17 cellular contexts compared by ENCODE assay signal in the genomic region with DNA sequence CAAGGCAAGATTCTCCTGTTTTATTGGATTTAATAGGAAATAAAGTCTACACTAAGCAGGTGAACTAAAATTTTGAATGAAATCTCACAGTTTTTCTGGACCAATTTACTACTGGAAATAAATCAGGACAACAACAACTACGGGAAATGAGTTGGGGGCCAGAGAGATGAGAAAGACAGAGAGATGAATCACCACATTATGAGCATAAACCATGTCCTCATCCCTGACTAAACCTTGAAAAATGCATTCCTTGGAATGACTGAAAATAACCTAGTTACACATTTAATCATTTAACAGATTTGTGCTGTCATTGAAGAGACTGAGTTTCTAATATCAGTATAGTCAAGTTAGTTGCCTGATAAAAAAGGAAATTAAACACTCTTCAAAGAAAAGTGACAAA.
DNase-seq lines count a peak whose midpoint lies in the region; ATAC-seq and TF ChIP-seq lines count a peak whose summit lies in the region.
"Had no signal": no experiment of that assay in that cellular context is flagged by ENCODE, and none has a peak within 500 bp of the region (broad histone marks: within the 10 kb centered on the region; RNA-seq: fewer than 3 reads in every experiment).

No MANE protein-coding gene starts in this region.

- H3K27ac ChIP-seq in RWPE2 (ENCODE audit: poor library complexity, severe bottlenecking) (peak overlapping the region; percentile 27), colonic mucosa (no peak overlapping the region), spleen (no peak overlapping the region)
- H3K27ac ChIP-seq: Peyer's patch, sigmoid colon had no signal

- H3K9ac ChIP-seq in colonic mucosa (ENCODE audit: low read depth in 2 of 2, low read length in 2 of 2), result no peak overlapping the region

- TF ChIP-seq CTCF in RWPE2 (IDR thresholded peaks at IDR 0.05; ENCODE audit: poor library complexity, severe bottlenecking) (no peak), osteocyte (IDR thresholded peaks at IDR 0.05) (no peak), colonic mucosa (IDR thresholded peaks at IDR 0.05) (no peak), spleen (IDR thresholded peaks at IDR 0.05 in 8 of 11, conservative IDR thresholded peaks at IDR 0.05 in 3 of 11) (no peak)

- ATAC-seq in RWPE2 (ENCODE audit: low read depth) (peak; percentile 97), GM21528 (IDR thresholded peaks at IDR 0.05; ENCODE audit: low FRiP score, unreplicated experiment) (no peak), GM19467 (IDR thresholded peaks at IDR 0.05; ENCODE audit: unreplicated experiment) (no peak)
- ATAC-seq: esophagus mucosa had no signal

- H3K27me3 Mint-ChIP-seq in osteocyte (ENCODE audit: unreplicated experiment), result no peaks in the 10 kb centered on the region
- H3K27me3 Mint-ChIP-seq: CD4-positive, CD25-positive, alpha-beta regulatory T cell; naive B cell had no signal

- no peak overlapping the region for H3K4me3 Mint-ChIP-seq in osteocyte (ENCODE audit: unreplicated experiment)
- H3K4me3 Mint-ChIP-seq: CD4-positive, CD25-positive, alpha-beta regulatory T cell; immature natural killer cell; naive B cell had no signal

- H3K27ac Mint-ChIP-seq in osteocyte (ENCODE audit: unreplicated experiment), result peak overlapping the region; percentile 50
- H3K27ac Mint-ChIP-seq: activated T-helper 2 cell treated with anti-CD3 and anti-CD28 coated beads, Interferon-gamma antibody, Interleukin-2, Interleukin-4, amounts not matched to agents 10 μg/mL and 5 μg/mL and 100 μg/mL, durations not matched to agents 14 hours and 24 hours and 36 hours; immature natural killer cell; naive B cell had no signal

- H3K27me3 ChIP-seq in RWPE2 (ENCODE audit: insufficient read depth, poor library complexity, severe bottlenecking), result no peaks in the 10 kb centered on the region
- no peaks in the 10 kb centered on the region for H3K27me3 ChIP-seq in colonic mucosa
- no peaks in the 10 kb centered on the region for H3K27me3 ChIP-seq in spleen (replicated peaks in 1 of 7)
- H3K27me3 ChIP-seq: Peyer's patch, sigmoid colon had no signal

- H3K4me1 ChIP-seq in RWPE2 (ENCODE audit: insufficient read depth, poor library complexity, severe bottlenecking), result peaks cover 13% of the 10 kb centered on the region
- H3K4me1 ChIP-seq in colonic mucosa, result no peaks in the 10 kb centered on the region
- H3K4me1 ChIP-seq in spleen, result no peaks in the 10 kb centered on the region
- H3K4me1 ChIP-seq: Peyer's patch, sigmoid colon had no signal

- peaks cover 27% of the 10 kb centered on the region for H3K4me1 Mint-ChIP-seq in osteocyte (ENCODE audit: unreplicated experiment)
- H3K4me1 Mint-ChIP-seq: CD4-positive, CD25-positive, alpha-beta regulatory T cell; immature natural killer cell; naive B cell had no signal

- H3K36me3 Mint-ChIP-seq in osteocyte (ENCODE audit: unreplicated experiment), result no peaks in the 10 kb centered on the region
- H3K36me3 Mint-ChIP-seq: CD4-positive, CD25-positive, alpha-beta regulatory T cell; immature natural killer cell; naive B cell had no signal

- DNase-seq in EL, result peak; percentile 47
- no peak for DNase-seq in RWPE2 (ENCODE audit: low spot score)
- DNase-seq in fibroblast of gingiva (ENCODE audit: low read depth), result peak; percentile 37
- no peak for DNase-seq in osteocyte (ENCODE audit: extremely low spot score, unreplicated experiment)
- DNase-seq in colonic mucosa, result no peak
- DNase-seq in spleen, result no peak
- DNase-seq: CD4-positive, CD25-positive, alpha-beta regulatory T cell; immature natural killer cell; naive B cell; NCI-H1417 treated with DMSO at 0.1 percent for 48 hours; NCI-H446 treated with DMSO at 0.1 percent for 48 hours; Peyer's patch; sigmoid colon had no signal

- no peaks in the 10 kb centered on the region for H3K36me3 ChIP-seq in RWPE2 (ENCODE audit: low read depth)
- no peaks in the 10 kb centered on the region for H3K36me3 ChIP-seq in colonic mucosa
- no peaks in the 10 kb centered on the region for H3K36me3 ChIP-seq in spleen
- H3K36me3 ChIP-seq: Peyer's patch, sigmoid colon had no signal

- no peaks in the 10 kb centered on the region for H3K9me3 ChIP-seq in RWPE2 (ENCODE audit: severe bottlenecking)
- H3K9me3 ChIP-seq in colonic mucosa, result no peaks in the 10 kb centered on the region
- H3K9me3 ChIP-seq in spleen, result peaks cover 0 to 13% (median 0%) of the 10 kb centered on the region in 8 donors
- H3K9me3 ChIP-seq: Peyer's patch had no signal

- H3K9me3 Mint-ChIP-seq in osteocyte (ENCODE audit: unreplicated experiment), result no peaks in the 10 kb centered on the region

- WGBS in spleen, 5 donors, result 43 to 81% (median 69%) methylated on average over 1 of the region's 1 CpG

- H3K4me3 ChIP-seq in RWPE2 (ENCODE audit: severe bottlenecking) (no peak overlapping the region), colonic mucosa (no peak overlapping the region), spleen (no peak overlapping the region)
- H3K4me3 ChIP-seq: Peyer's patch, sigmoid colon had no signal

- intact Hi-C loops in colonic mucosa (cut with DNase I) (no loop called here), spleen (cut with DNase I; ENCODE audit: low total_unique reads) (no loop called here)

- no peak for TF ChIP-seq POLR2A in spleen (IDR thresholded peaks at IDR 0.05)

Comparison
In these comparisons a context has a peak if more than half of its experiments do, and no peak if none do; other contexts are left out.
1. DNase-seq: peak in EL (single experiment) and fibroblast of gingiva (single experiment); none in RWPE2 (single experiment), osteocyte (single experiment), colonic mucosa (single experiment) and spleen (single experiment).